In genomic region chr1:207815913-207816312, GRCh38 we compare ENCODE assay signal across 8 cellular contexts.
DNase-seq lines count a peak whose midpoint lies in the region; ATAC-seq and TF ChIP-seq lines count a peak whose summit lies in the region.

No MANE protein-coding gene starts in this region.

- DNase-seq in activated CD4-positive, alpha-beta T cell treated with anti-CD3 and anti-CD28 coated beads for 4 hours = peak; percentile 26 to 36
- no peak for DNase-seq in activated CD4-positive, alpha-beta T cell treated with anti-CD3 and anti-CD28 coated beads, Interleukin-2, amount 50 U/mL, for 1 hour
- peak; percentile 64 for DNase-seq in activated CD4-positive, alpha-beta T cell treated with anti-CD3 and anti-CD28 coated beads for 48 hours
- DNase-seq in fibroblast of lung (ENCODE audit: low read depth in 2 of 2) = peak; percentile 14 to 56
- no peak for DNase-seq in substantia nigra (lab: John Stamatoyannopoulos, UW)
- no peak for DNase-seq in epidermal melanocyte (ENCODE audit: insufficient read length, low spot score)
- DNase-seq in NCI-H2081 treated with DMSO at 0.1 percent for 48 hours (lab: John Stamatoyannopoulos, UW) = no peak

- H3K4me1 ChIP-seq in fibroblast of lung (ENCODE audit: control insufficient read depth, extremely low read depth, insufficient read depth, low read length) = peaks cover 40% of the 10 kb centered on the region

- no peaks in the 10 kb centered on the region for H3K9me3 ChIP-seq in fibroblast of lung (ENCODE audit: control insufficient read depth, insufficient read depth, low read depth, low read length)

- no peaks in the 10 kb centered on the region for H3K27me3 ChIP-seq in fibroblast of lung (ENCODE audit: control insufficient read depth, insufficient read depth, low read length)

- peaks cover 22% of the 10 kb centered on the region for H3K79me2 ChIP-seq in fibroblast of lung (ENCODE audit: control insufficient read depth, insufficient read depth, low read length)

- H3K4me3 ChIP-seq in fibroblast of lung (replicated peaks in 1 of 4; ENCODE audit: control extremely low read depth in 1 of 4, insufficient read depth in 1 of 4, low read depth in 3 of 4, low read length in 4 of 4) = no peak overlapping the region

- H3K36me3 ChIP-seq in fibroblast of lung (ENCODE audit: control insufficient read depth, insufficient read depth, low read length) = peaks cover 20% of the 10 kb centered on the region

- H3K27ac ChIP-seq in fibroblast of lung (ENCODE audit: insufficient read depth, low read length) (peak overlapping the region; percentile 15), substantia nigra (ENCODE audit: low read depth, low read length, poor library complexity, severe bottlenecking) (peak overlapping the region; percentile 65)

- H3K9ac ChIP-seq in fibroblast of lung (ENCODE audit: insufficient read depth, low read length) = no peak overlapping the region

- H2AFZ ChIP-seq in fibroblast of lung (ENCODE audit: low read length) = no peak overlapping the region

- H4K20me1 ChIP-seq in fibroblast of lung (ENCODE audit: control insufficient read depth, extremely low read depth, insufficient read depth, low read length) = no peaks in the 10 kb centered on the region

- no peak for TF ChIP-seq CTCF in fibroblast of lung (conservative IDR thresholded peaks at IDR 0.05 in 1 of 2, IDR thresholded peaks at IDR 0.05 in 1 of 2; ENCODE audit: low read depth in 1 of 2, low read length in 2 of 2)

- ATAC-seq in HG02759 (IDR thresholded peaks at IDR 0.05; ENCODE audit: unreplicated experiment) = no peak

- peak overlapping the region; percentile 49 for H3K4me2 ChIP-seq in fibroblast of lung (ENCODE audit: extremely low read depth, insufficient read depth, low read length)

Comparison
In these comparisons a context has a peak if more than half of its experiments do, and no peak if none do; other contexts are left out.
1. DNase-seq: peak in activated CD4-positive, alpha-beta T cell treated with anti-CD3 and anti-CD28 coated beads for 4 hours (2 of 2), activated CD4-positive, alpha-beta T cell treated with anti-CD3 and anti-CD28 coated beads for 48 hours (single experiment) and fibroblast of lung (2 of 2); none in activated CD4-positive, alpha-beta T cell treated with anti-CD3 and anti-CD28 coated beads, Interleukin-2, amount 50 U/mL, for 1 hour (single experiment), substantia nigra (0 of 49), epidermal melanocyte (single experiment) and NCI-H2081 treated with DMSO at 0.1 percent for 48 hours (single experiment).